ENCODE assay signal across 1 cellular context in the genomic region with DNA sequence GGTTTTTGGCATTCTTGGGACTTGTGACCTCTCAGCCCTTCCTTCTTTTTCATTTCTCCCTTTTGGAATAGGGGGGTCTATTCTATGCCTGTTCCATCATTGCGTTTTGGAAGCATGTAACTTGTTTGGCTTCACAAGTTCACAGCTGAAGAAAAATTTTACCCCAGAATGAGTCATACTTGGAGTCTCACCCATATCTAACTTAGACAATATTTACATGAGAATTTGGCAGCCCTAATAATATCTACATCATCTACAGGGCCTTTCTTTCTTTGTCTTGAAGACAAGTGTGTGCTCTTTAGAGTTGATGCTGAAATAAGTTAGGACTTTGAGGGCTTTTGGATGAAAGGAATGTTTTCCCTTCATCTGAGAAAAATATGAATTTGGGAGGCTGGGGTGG.
TF ChIP-seq lines count a peak whose summit lies in the region.

No MANE protein-coding gene starts in this region.

TF ChIP-seq in HepG2, 621 proteins besides CTCF, POLR2A, EP300 and RAD21 (continued from another document):
- TF ChIP-seq, protein P1, sequence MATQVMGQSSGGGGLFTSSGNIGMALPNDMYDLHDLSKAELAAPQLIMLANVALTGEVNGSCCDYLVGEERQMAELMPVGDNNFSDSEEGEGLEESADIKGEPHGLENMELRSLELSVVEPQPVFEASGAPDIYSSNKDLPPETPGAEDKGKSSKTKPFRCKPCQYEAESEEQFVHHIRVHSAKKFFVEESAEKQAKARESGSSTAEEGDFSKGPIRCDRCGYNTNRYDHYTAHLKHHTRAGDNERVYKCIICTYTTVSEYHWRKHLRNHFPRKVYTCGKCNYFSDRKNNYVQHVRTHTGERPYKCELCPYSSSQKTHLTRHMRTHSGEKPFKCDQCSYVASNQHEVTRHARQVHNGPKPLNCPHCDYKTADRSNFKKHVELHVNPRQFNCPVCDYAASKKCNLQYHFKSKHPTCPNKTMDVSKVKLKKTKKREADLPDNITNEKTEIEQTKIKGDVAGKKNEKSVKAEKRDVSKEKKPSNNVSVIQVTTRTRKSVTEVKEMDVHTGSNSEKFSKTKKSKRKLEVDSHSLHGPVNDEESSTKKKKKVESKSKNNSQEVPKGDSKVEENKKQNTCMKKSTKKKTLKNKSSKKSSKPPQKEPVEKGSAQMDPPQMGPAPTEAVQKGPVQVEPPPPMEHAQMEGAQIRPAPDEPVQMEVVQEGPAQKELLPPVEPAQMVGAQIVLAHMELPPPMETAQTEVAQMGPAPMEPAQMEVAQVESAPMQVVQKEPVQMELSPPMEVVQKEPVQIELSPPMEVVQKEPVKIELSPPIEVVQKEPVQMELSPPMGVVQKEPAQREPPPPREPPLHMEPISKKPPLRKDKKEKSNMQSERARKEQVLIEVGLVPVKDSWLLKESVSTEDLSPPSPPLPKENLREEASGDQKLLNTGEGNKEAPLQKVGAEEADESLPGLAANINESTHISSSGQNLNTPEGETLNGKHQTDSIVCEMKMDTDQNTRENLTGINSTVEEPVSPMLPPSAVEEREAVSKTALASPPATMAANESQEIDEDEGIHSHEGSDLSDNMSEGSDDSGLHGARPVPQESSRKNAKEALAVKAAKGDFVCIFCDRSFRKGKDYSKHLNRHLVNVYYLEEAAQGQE (IDR thresholded peaks at IDR 0.05; ENCODE audit: borderline replicate concordance in 1 of 2, low read depth in 1 of 2, low read length in 2 of 2), result no peak
- no peak for TF ChIP-seq RFX5 (IDR thresholded peaks at IDR 0.05; ENCODE audit: low read depth, low read length)
- no peak for TF ChIP-seq PHF8 (CRISPR knock-in tag; IDR thresholded peaks at IDR 0.05)
- TF ChIP-seq PAX8 (CRISPR knock-in tag; IDR thresholded peaks at IDR 0.05; ENCODE audit: borderline replicate concordance), result no peak
- TF ChIP-seq, protein P2, sequence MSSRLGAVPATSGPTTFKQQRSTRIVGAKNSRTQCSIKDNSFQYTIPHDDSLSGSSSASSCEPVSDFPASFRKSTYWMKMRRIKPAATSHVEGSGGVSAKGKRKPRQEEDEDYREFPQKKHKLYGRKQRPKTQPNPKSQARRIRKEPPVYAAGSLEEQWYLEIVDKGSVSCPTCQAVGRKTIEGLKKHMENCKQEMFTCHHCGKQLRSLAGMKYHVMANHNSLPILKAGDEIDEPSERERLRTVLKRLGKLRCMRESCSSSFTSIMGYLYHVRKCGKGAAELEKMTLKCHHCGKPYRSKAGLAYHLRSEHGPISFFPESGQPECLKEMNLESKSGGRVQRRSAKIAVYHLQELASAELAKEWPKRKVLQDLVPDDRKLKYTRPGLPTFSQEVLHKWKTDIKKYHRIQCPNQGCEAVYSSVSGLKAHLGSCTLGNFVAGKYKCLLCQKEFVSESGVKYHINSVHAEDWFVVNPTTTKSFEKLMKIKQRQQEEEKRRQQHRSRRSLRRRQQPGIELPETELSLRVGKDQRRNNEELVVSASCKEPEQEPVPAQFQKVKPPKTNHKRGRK (CRISPR knock-in tag; IDR thresholded peaks at IDR 0.05), result no peak
- TF ChIP-seq SIX4 (CRISPR knock-in tag; IDR thresholded peaks at IDR 0.05), result no peak
- TF ChIP-seq ZFP41 (CRISPR knock-in tag; IDR thresholded peaks at IDR 0.05; ENCODE audit: borderline replicate concordance), result no peak
- TF ChIP-seq SIX1 (CRISPR knock-in tag; IDR thresholded peaks at IDR 0.05; ENCODE audit: borderline replicate concordance), result no peak
- TF ChIP-seq YEATS4 (CRISPR knock-in tag; IDR thresholded peaks at IDR 0.05; ENCODE audit: borderline replicate concordance), result no peak
- no peak for TF ChIP-seq ZMAT3 (CRISPR knock-in tag; conservative IDR thresholded peaks at IDR 0.05)
- TF ChIP-seq ZNF362 (CRISPR knock-in tag; IDR thresholded peaks at IDR 0.05; ENCODE audit: borderline replicate concordance), result no peak
- no peak for TF ChIP-seq ZNF431 (CRISPR knock-in tag; IDR thresholded peaks at IDR 0.05; ENCODE audit: borderline replicate concordance, low read depth)
- no peak for TF ChIP-seq PRMT3 (CRISPR knock-in tag; IDR thresholded peaks at IDR 0.05; ENCODE audit: borderline replicate concordance, low read depth)
